Comparison of ENCODE assay signal across 1 cellular context in the genomic region with DNA sequence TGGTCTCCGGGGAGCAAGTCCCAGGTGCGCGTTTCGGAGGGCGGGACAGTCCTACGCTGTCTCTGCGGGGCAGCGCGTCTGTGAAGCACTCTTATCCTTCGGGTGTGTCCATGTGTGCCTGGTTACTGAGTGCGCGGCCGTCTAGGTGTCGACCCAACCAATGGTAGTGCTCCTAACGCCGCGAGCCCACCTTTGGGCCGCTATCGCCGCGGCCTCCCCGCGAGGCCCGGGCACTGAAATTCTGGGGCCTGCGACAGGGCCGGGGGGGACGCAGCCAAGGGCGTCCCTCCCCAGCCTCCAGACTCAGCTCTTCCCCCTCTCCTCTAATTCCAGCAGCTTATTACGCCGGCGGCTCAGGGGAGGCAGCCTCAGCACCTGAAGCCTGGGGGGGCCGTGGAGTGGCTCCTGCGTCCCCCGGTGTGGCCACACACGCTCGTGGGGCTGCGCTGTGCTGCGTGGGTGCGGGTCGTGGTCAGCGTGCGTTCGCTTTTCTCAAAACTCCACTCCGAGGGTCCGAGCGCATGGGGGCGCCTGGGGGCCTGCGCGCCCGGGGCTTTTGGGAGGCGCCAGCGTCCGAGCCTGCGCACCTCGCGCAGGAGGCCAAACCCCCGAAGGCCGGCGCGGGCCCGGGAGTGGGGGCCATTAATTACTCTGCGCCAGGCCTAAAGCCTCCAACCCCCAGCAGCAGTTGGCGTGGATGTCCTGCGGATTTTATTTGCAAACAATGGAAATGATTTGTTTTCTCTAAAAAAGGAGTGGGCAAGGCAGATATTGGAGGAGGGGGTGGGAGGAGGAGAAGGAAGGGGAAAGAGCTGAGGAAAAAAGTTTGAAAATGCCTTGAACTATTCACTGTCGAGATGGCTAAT.
TF ChIP-seq lines count a peak whose summit lies in the region.

No MANE protein-coding gene starts in this region.

TF ChIP-seq in HepG2, 621 proteins besides CTCF, POLR2A, EP300 and RAD21 (continued from another document and continues in another):
- TF ChIP-seq ZNF687 (CRISPR knock-in tag; IDR thresholded peaks at IDR 0.05) (peak; percentile 86), ZBTB4 (CRISPR knock-in tag; IDR thresholded peaks at IDR 0.05; ENCODE audit: borderline replicate concordance) (no peak), ZEB1 (IDR thresholded peaks at IDR 0.05; ENCODE audit: insufficient replicate concordance, low read depth) (peak; percentile 27), NFKB2 (CRISPR knock-in tag; IDR thresholded peaks at IDR 0.05; ENCODE audit: borderline replicate concordance) (peak; percentile 62; the same call in 1 of the 2 replicates), ZFP36L1 (CRISPR knock-in tag; IDR thresholded peaks at IDR 0.05) (0 out of 2 replicates have a peak, but pooled peaks have one; percentile 12), EED (CRISPR knock-in tag; IDR thresholded peaks at IDR 0.05) (peak; percentile 19; the same call in 1 of the 2 replicates), ZBTB3 (CRISPR knock-in tag; IDR thresholded peaks at IDR 0.05; ENCODE audit: borderline replicate concordance, low read depth) (peak; percentile 68; the same call in 1 of the 2 replicates), HNRNPK (IDR thresholded peaks at IDR 0.05; ENCODE audit: low read depth, low read length, poor library complexity, severe bottlenecking) (peak; percentile 8), HOXA9 (CRISPR knock-in tag; IDR thresholded peaks at IDR 0.05; ENCODE audit: borderline replicate concordance) (peak; percentile 87; the same call in 1 of the 2 replicates), ZNF780A (CRISPR knock-in tag; IDR thresholded peaks at IDR 0.05) (no peak), NFAT5 (CRISPR knock-in tag; IDR thresholded peaks at IDR 0.05) (peak; percentile 17; the same call in 1 of the 2 replicates), FOXC1 (CRISPR knock-in tag; IDR thresholded peaks at IDR 0.05; ENCODE audit: borderline replicate concordance) (peak; percentile 70; the same call in 1 of the 2 replicates)
- TF ChIP-seq, protein P1, sequence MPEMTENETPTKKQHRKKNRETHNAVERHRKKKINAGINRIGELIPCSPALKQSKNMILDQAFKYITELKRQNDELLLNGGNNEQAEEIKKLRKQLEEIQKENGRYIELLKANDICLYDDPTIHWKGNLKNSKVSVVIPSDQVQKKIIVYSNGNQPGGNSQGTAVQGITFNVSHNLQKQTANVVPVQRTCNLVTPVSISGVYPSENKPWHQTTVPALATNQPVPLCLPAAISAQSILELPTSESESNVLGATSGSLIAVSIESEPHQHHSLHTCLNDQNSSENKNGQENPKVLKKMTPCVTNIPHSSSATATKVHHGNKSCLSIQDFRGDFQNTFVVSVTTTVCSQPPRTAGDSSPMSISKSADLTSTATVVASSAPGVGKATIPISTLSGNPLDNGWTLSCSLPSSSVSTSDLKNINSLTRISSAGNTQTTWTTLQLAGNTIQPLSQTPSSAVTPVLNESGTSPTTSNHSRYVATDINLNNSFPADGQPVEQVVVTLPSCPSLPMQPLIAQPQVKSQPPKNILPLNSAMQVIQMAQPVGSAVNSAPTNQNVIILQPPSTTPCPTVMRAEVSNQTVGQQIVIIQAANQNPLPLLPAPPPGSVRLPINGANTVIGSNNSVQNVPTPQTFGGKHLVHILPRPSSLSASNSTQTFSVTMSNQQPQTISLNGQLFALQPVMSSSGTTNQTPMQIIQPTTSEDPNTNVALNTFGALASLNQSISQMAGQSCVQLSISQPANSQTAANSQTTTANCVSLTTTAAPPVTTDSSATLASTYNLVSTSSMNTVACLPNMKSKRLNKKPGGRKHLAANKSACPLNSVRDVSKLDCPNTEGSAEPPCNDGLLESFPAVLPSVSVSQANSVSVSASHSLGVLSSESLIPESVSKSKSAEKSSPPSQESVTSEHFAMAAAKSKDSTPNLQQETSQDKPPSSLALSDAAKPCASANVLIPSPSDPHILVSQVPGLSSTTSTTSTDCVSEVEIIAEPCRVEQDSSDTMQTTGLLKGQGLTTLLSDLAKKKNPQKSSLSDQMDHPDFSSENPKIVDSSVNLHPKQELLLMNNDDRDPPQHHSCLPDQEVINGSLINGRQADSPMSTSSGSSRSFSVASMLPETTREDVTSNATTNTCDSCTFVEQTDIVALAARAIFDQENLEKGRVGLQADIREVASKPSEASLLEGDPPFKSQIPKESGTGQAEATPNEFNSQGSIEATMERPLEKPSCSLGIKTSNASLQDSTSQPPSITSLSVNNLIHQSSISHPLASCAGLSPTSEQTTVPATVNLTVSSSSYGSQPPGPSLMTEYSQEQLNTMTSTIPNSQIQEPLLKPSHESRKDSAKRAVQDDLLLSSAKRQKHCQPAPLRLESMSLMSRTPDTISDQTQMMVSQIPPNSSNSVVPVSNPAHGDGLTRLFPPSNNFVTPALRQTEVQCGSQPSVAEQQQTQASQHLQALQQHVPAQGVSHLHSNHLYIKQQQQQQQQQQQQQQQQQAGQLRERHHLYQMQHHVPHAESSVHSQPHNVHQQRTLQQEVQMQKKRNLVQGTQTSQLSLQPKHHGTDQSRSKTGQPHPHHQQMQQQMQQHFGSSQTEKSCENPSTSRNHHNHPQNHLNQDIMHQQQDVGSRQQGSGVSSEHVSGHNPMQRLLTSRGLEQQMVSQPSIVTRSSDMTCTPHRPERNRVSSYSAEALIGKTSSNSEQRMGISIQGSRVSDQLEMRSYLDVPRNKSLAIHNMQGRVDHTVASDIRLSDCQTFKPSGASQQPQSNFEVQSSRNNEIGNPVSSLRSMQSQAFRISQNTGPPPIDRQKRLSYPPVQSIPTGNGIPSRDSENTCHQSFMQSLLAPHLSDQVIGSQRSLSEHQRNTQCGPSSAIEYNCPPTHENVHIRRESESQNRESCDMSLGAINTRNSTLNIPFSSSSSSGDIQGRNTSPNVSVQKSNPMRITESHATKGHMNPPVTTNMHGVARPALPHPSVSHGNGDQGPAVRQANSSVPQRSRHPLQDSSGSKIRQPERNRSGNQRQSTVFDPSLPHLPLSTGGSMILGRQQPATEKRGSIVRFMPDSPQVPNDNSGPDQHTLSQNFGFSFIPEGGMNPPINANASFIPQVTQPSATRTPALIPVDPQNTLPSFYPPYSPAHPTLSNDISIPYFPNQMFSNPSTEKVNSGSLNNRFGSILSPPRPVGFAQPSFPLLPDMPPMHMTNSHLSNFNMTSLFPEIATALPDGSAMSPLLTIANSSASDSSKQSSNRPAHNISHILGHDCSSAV (CRISPR knock-in tag; IDR thresholded peaks at IDR 0.05; ENCODE audit: borderline replicate concordance), result no peak
- TF ChIP-seq, protein P2, sequence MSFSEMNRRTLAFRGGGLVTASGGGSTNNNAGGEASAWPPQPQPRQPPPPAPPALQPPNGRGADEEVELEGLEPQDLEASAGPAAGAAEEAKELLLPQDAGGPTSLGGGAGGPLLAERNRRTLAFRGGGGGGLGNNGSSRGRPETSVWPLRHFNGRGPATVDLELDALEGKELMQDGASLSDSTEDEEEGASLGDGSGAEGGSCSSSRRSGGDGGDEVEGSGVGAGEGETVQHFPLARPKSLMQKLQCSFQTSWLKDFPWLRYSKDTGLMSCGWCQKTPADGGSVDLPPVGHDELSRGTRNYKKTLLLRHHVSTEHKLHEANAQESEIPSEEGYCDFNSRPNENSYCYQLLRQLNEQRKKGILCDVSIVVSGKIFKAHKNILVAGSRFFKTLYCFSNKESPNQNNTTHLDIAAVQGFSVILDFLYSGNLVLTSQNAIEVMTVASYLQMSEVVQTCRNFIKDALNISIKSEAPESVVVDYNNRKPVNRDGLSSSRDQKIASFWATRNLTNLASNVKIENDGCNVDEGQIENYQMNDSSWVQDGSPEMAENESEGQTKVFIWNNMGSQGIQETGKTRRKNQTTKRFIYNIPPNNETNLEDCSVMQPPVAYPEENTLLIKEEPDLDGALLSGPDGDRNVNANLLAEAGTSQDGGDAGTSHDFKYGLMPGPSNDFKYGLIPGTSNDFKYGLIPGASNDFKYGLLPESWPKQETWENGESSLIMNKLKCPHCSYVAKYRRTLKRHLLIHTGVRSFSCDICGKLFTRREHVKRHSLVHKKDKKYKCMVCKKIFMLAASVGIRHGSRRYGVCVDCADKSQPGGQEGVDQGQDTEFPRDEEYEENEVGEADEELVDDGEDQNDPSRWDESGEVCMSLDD (CRISPR knock-in tag; IDR thresholded peaks at IDR 0.05; ENCODE audit: borderline replicate concordance), result 0 out of 2 replicates have a peak, but pooled peaks have one; percentile 63
- TF ChIP-seq, protein P3, sequence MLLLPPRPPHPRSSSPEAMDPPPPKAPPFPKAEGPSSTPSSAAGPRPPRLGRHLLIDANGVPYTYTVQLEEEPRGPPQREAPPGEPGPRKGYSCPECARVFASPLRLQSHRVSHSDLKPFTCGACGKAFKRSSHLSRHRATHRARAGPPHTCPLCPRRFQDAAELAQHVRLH (CRISPR knock-in tag; IDR thresholded peaks at IDR 0.05; ENCODE audit: borderline replicate concordance, low read depth), result 0 out of 2 replicates have a peak, but pooled peaks have one; percentile 59
